8 cellular contexts compared by ENCODE assay signal in the genomic region with DNA sequence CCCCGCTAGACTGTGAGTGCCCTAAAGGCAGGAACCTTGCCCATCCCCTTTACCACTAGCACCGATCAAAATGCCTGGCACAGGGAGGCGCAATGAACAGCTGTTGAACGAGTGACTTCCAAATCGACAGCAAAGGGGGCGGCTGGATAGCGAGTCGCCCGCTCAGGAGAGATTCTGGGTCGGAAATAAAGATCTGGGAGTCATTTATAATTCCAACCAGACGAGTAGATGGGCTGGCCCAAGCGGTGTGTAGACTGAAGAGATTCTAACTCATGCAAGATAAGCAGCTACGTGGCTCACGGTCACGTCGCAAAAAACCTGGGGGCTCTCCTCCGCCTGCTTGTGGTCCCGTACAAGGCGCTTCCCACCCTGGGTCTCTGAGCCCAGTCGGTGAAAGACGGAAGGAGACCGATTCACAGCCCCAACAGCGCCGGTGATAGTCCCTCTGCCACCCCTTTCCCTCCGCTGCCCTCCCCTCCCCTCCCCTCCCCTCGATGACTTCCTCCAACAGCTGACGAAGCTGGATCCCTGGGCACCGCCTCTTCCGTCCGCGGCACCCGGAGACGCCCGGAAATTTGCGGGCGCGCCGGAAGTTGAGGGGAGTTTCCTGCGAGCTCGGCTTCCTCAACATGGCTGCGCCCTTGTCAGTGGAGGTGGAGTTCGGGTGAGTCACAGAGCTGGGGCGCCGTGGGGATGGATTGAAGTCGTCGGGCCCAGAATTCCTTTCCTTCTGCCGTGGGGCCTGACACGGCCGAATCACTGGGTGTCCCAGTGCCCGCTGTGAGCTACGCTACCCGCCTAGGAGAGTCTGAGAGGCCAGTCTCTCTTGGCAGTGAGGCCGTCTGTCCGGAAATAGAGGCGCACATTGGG. TPM values are rescaled to one million over a fixed set of nuclear protein-coding genes. Genes with fewer than 3 reads are reported as not detected.
A peak's percentile ranks its signal among the peaks of the same experiment; 100 is the strongest.
DNase-seq lines count a peak whose midpoint lies in the region; ATAC-seq and TF ChIP-seq lines count a peak whose summit lies in the region.

TSS of gene URM1 (plus strand) at position 623 of the 870 bp plus-strand sequence. CDS start at position 630, 7 bp downstream.

- no peaks in the 10 kb centered on the region for H3K9me3 Mint-ChIP-seq in activated naive CD8-positive, alpha-beta T cell treated with anti-CD3 and anti-CD28 coated beads, Interleukin-2, amount 50 U/mL, for 24 hours

- H3K4me1 Mint-ChIP-seq in activated naive CD8-positive, alpha-beta T cell treated with anti-CD3 and anti-CD28 coated beads, Interleukin-2, amount 50 U/mL, for 24 hours, result peaks cover 26% of the 10 kb centered on the region

- TF ChIP-seq CTCF in GM12875 (IDR thresholded peaks at IDR 0.05; ENCODE audit: borderline replicate concordance, insufficient read depth, low read depth, low read length), result no peak
- no peak for TF ChIP-seq CTCF in parathyroid adenoma (IDR thresholded peaks at IDR 0.05)
- TF ChIP-seq CTCF in tibial artery (IDR thresholded peaks at IDR 0.05), result no peak

- H3K27ac ChIP-seq in parathyroid adenoma (peak within 1 kb of the TSS; percentile 81), tibial artery (peak within 1 kb of the TSS; percentile 88 to 90)

- peak within 1 kb of the TSS; percentile 67 for H3K9ac ChIP-seq in parathyroid adenoma

- intact Hi-C loops in Right ventricle myocardium superior (cut with DNase I) (no loop called here), tibial artery (cut with DNase I; ENCODE audit: low total_unique reads) (no loop called here)

- peaks cover 14% of the 10 kb centered on the region for H3K36me3 Mint-ChIP-seq in activated naive CD8-positive, alpha-beta T cell treated with anti-CD3 and anti-CD28 coated beads, Interleukin-2, amount 50 U/mL, for 24 hours (ENCODE audit: low read depth)

- H2AFZ ChIP-seq in parathyroid adenoma, result peak within 1 kb of the TSS; percentile 89

- ATAC-seq in HG02798 (IDR thresholded peaks at IDR 0.05; ENCODE audit: poor library complexity, unreplicated experiment), result peak; percentile 95
- ATAC-seq in activated naive CD8-positive, alpha-beta T cell treated with anti-CD3 and anti-CD28 coated beads, Interleukin-2, amount 50 U/mL, for 24 hours, result peak; percentile 97
- peak; percentile 98 for ATAC-seq in Right ventricle myocardium superior (ENCODE audit: poor library complexity)

- H3K4me3 ChIP-seq in GM12875 (ENCODE audit: low read depth, low read length) (peak within 1 kb of the TSS; percentile 95), parathyroid adenoma (ENCODE audit: low read depth, low read length) (peak within 1 kb of the TSS; percentile 89), tibial artery (peak within 1 kb of the TSS; percentile 60 to 92)

- DNase-seq in NCI-H1436 (lab: John Stamatoyannopoulos, UW), result peak; percentile 92
- DNase-seq in SW480 (ENCODE audit: low spot score), result peak; percentile 95
- peak; percentile 96 for DNase-seq in activated naive CD8-positive, alpha-beta T cell treated with anti-CD3 and anti-CD28 coated beads, Interleukin-2, amount 50 U/mL, for 24 hours
- peak; percentile 98 for DNase-seq in Right ventricle myocardium superior
- peak; percentile 92 to 98 for DNase-seq in tibial artery

- H3K4me2 ChIP-seq in parathyroid adenoma (ENCODE audit: low read length), result peak within 1 kb of the TSS; percentile 75

- peaks cover 7% of the 10 kb centered on the region for H3K79me2 ChIP-seq in parathyroid adenoma

- H3K4me3 Mint-ChIP-seq in activated naive CD8-positive, alpha-beta T cell treated with anti-CD3 and anti-CD28 coated beads, Interleukin-2, amount 50 U/mL, for 24 hours, result peak within 1 kb of the TSS; percentile 95

- no peaks in the 10 kb centered on the region for H3K27me3 Mint-ChIP-seq in activated naive CD8-positive, alpha-beta T cell treated with anti-CD3 and anti-CD28 coated beads, Interleukin-2, amount 50 U/mL, for 24 hours

- H3K27me3 ChIP-seq in parathyroid adenoma (ENCODE audit: control insufficient read depth, insufficient read depth, low read length), result no peaks in the 10 kb centered on the region
- H3K27me3 ChIP-seq in tibial artery, result no peaks in the 10 kb centered on the region

- H3K4me1 ChIP-seq in parathyroid adenoma (peaks cover 3% of the 10 kb centered on the region), tibial artery (peaks cover 0 to 29% (median 18%) of the 10 kb centered on the region in 4 donors)

- H3K27ac Mint-ChIP-seq in activated naive CD8-positive, alpha-beta T cell treated with anti-CD3 and anti-CD28 coated beads, Interleukin-2, amount 50 U/mL, for 24 hours, result peak within 1 kb of the TSS; percentile 87

- H3K9me3 ChIP-seq in parathyroid adenoma (ENCODE audit: control insufficient read depth, low read length), result no peaks in the 10 kb centered on the region
- no peaks in the 10 kb centered on the region for H3K9me3 ChIP-seq in tibial artery

- no peaks in the 10 kb centered on the region for H3K36me3 ChIP-seq in parathyroid adenoma (ENCODE audit: control insufficient read depth, insufficient read depth, low read length)
- H3K36me3 ChIP-seq in tibial artery, result peaks cover 0 to 31% (median 8%) of the 10 kb centered on the region in 3 donors

RNA-seq across cellular contexts. Expression of gene URM1, which starts in this region (rescaled TPM):
- 56.9 TPM for total RNA-seq in Right ventricle myocardium superior

Comparison
In these comparisons a context has a peak if more than half of its experiments do, and no peak if none do; other contexts are left out.
1. Peak in every context shown above with its lines: DNase-seq, ATAC-seq, H3K4me3 ChIP-seq and H3K27ac ChIP-seq.